ENCODE assay signal across 19 cellular contexts in genomic region chr3:50100956-50101845, GRCh38. TPM values are rescaled to one million over a fixed set of nuclear protein-coding genes. Genes with fewer than 3 reads are reported as not detected.
A peak's percentile ranks its signal among the peaks of the same experiment; 100 is the strongest.
DNase-seq lines count a peak whose midpoint lies in the region; ATAC-seq, FAIRE-seq and TF ChIP-seq lines count a peak whose summit lies in the region.
"Had no signal": no experiment of that assay in that cellular context is flagged by ENCODE, and none has a peak within 500 bp of the region (broad histone marks: within the 10 kb centered on the region; RNA-seq: fewer than 3 reads in every experiment).

No MANE protein-coding gene starts in this region.

- H3K27me3 Mint-ChIP-seq in activated T-cell treated with anti-CD3 and anti-CD28 coated beads, Interleukin-2, amount 50 U/mL, for 4 hours (ENCODE audit: low read depth) = no peaks in the 10 kb centered on the region
- H3K27me3 Mint-ChIP-seq: stimulated activated naive B cell treated with anti-CD40 and anti-IgM and Interleukin-4, amounts not matched to agents 10 μg/mL and 1 μg/mL and 100 μg/mL, for 72 hours had no signal

- no peak for TF ChIP-seq CTCF in HEK293 (tag by site-specific recombination; IDR thresholded peaks at IDR 0.05)
- no peak for TF ChIP-seq CTCF in cardiac fibroblast (IDR thresholded peaks at IDR 0.05; ENCODE audit: low read depth, low read length)
- no peak for TF ChIP-seq CTCF in omental fat pad (IDR thresholded peaks at IDR 0.05)

- H3K9me3 ChIP-seq in HEK293 (ENCODE audit: control insufficient read depth, insufficient read depth, low read depth, low read length) = no peaks in the 10 kb centered on the region
- H3K9me3 ChIP-seq: pancreas, SJCRH30, spleen, upper lobe of left lung had no signal

- H3K4me1 Mint-ChIP-seq in activated T-cell treated with anti-CD3 and anti-CD28 coated beads, Interleukin-2, amount 50 U/mL, for 4 hours (ENCODE audit: low read depth) = peaks cover 7% of the 10 kb centered on the region

- H3K9me3 Mint-ChIP-seq in activated T-cell treated with anti-CD3 and anti-CD28 coated beads, Interleukin-2, amount 50 U/mL, for 4 hours = no peaks in the 10 kb centered on the region
- H3K9me3 Mint-ChIP-seq: stimulated activated naive B cell treated with anti-CD40 and anti-IgM and Interleukin-4, amounts not matched to agents 10 μg/mL and 1 μg/mL and 100 μg/mL, for 72 hours had no signal

- 0 out of 2 replicates have a peak overlapping the region, but pooled peaks have one; percentile 4 for H3K27ac ChIP-seq in HEK293 (ENCODE audit: extremely low read depth, low read depth, low read length)
- H3K27ac ChIP-seq: pancreas, SJCRH30, spleen, upper lobe of left lung had no signal

- TF ChIP-seq POLR2A in GM12892 (IDR thresholded peaks at IDR 0.05; ENCODE audit: low read depth, low read length) = no peak; the same call in none of the 2 replicates

- H3K4me3 Mint-ChIP-seq in activated T-cell treated with anti-CD3 and anti-CD28 coated beads, Interleukin-2, amount 50 U/mL, for 4 hours = no peak overlapping the region
- H3K4me3 Mint-ChIP-seq: stimulated activated naive B cell treated with anti-CD40 and anti-IgM and Interleukin-4, amounts not matched to agents 10 μg/mL and 1 μg/mL and 100 μg/mL, for 72 hours had no signal

- DNase-seq in activated T-cell treated with anti-CD3 and anti-CD28 coated beads, Interleukin-2, amount 50 U/mL, for 4 hours = no peak
- no peak for DNase-seq in activated T-cell treated with anti-CD3 and anti-CD28 coated beads, Interleukin-2, amount 50 U/mL, for 48 hours
- DNase-seq in cardiac fibroblast (ENCODE audit: low read depth in 2 of 2) = peak; percentile 55 to 61
- peak; percentile 17 for DNase-seq in renal cortical epithelial cell (ENCODE audit: low read depth)
- no peak for DNase-seq in NCI-H187 treated with DMSO at 0.1 percent for 48 hours (lab: John Stamatoyannopoulos, UW)
- no peak for DNase-seq in GM12892 (ENCODE audit: insufficient read length)
- no peak for DNase-seq in omental fat pad (ENCODE audit: low spot score)
- DNase-seq: activated effector memory CD4-positive, alpha-beta T cell treated with Interleukin-2 at 50 U/mL for 16 hours; Calu3; effector CD8-positive, alpha-beta T cell; Karpas-422; NCI-H1417 treated with DMSO at 0.1 percent for 48 hours; NCI-H446; pancreas; SJCRH30; spleen; stimulated activated naive B cell treated with anti-CD40 and anti-IgM and Interleukin-4, amounts not matched to agents 10 μg/mL and 1 μg/mL and 100 μg/mL, for 72 hours; upper lobe of left lung had no signal

- peaks cover 77 to 97% of the 10 kb centered on the region in 2 experiments for H3K36me3 ChIP-seq in HEK293 (ENCODE audit: control insufficient read depth in 2 of 2, insufficient read depth in 1 of 2, low read length in 2 of 2)

- POLR2A ChIA-PET in HEK293 (lab: Yijun Ruan, JAX) = no interaction called here

- no peak for FAIRE-seq in GM12892 (lab: Jason Lieb, UNC)
- FAIRE-seq: pancreas had no signal

- ATAC-seq in activated T-cell treated with anti-CD3 and anti-CD28 coated beads, Interleukin-2, amount 50 U/mL, for 4 hours = peak; percentile 64 to 65
- no peak for ATAC-seq in omental fat pad (ENCODE audit: low FRiP score)
- ATAC-seq: pancreas; stimulated activated naive B cell treated with anti-CD40 and anti-IgM and Interleukin-4, amounts not matched to agents 10 μg/mL and 1 μg/mL and 100 μg/mL, for 72 hours had no signal

- CTCF ChIA-PET in HEK293 (lab: Yijun Ruan, JAX) = interaction anchor here (0.6 to 0.8 kb wide), 2 partner anchors 20 to 201 kb away, joined by 3 read pairs; no protein-coding TSS in a partner anchor

- no peaks in the 10 kb centered on the region for H3K4me1 ChIP-seq in HEK293 (ENCODE audit: control insufficient read depth, insufficient read depth, low read length)
- H3K4me1 ChIP-seq: pancreas, upper lobe of left lung had no signal

- H3K4me3 ChIP-seq in HEK293 (ENCODE audit: low read depth, low read length) = no peak overlapping the region
- H3K4me3 ChIP-seq in cardiac fibroblast (replicated peaks in 1 of 2; ENCODE audit: low read depth in 2 of 2, low read length in 2 of 2) = no peak overlapping the region
- H3K4me3 ChIP-seq: pancreas, SJCRH30, spleen, upper lobe of left lung had no signal

- peaks cover 52% of the 10 kb centered on the region for H3K36me3 Mint-ChIP-seq in activated T-cell treated with anti-CD3 and anti-CD28 coated beads, Interleukin-2, amount 50 U/mL, for 4 hours (ENCODE audit: insufficient read depth)

TF ChIP-seq in HEK293, 187 proteins besides CTCF, POLR2A, EP300 and RAD21:
- TF ChIP-seq ZNF26 (tag by site-specific recombination; IDR thresholded peaks at IDR 0.05) (no peak), ZNF398 (tag by site-specific recombination; IDR thresholded peaks at IDR 0.05) (no peak), ZNF138 (tag by site-specific recombination; IDR thresholded peaks at IDR 0.05; ENCODE audit: borderline replicate concordance) (no peak), ZXDB (tag by site-specific recombination; IDR thresholded peaks at IDR 0.05) (no peak), ZNF76 (tag by site-specific recombination; IDR thresholded peaks at IDR 0.05; ENCODE audit: borderline replicate concordance, low read depth) (no peak), PRDM6 (tag by site-specific recombination; IDR thresholded peaks at IDR 0.05) (no peak), MZF1 (tag by site-specific recombination; IDR thresholded peaks at IDR 0.05; ENCODE audit: borderline replicate concordance) (no peak), WT1 (tag by site-specific recombination; IDR thresholded peaks at IDR 0.05) (no peak), ZBTB1 (tag by site-specific recombination; IDR thresholded peaks at IDR 0.05) (no peak)

RNA-seq across cellular contexts. Expression of gene RBM5, which starts 12.5 kb away (rescaled TPM):
- total RNA-seq in activated T-cell treated with anti-CD3 and anti-CD28 coated beads, Interleukin-2, amount 50 U/mL, for 4 hours = 100 to 1,000 TPM in 2 of 3 donors, 10 to 100 TPM in 1; 96.6 to 122 (median 112) TPM
- 74.7 and 216 TPM in 2 replicates for total RNA-seq in renal cortical epithelial cell
- polyA plus RNA-seq in GM12892 (2012; ENCODE audit: missing spikeins) = 81.3 TPM
- total RNA-seq in omental fat pad = 100 to 1,000 TPM; 143 to 308 (median 190) TPM

RNA-seq across cellular contexts. Expression of gene SEMA3F, which starts 53.9 kb away (rescaled TPM):
- under 1 TPM; 0.19 to 0.24 (median 0.23) TPM for total RNA-seq in activated T-cell treated with anti-CD3 and anti-CD28 coated beads, Interleukin-2, amount 50 U/mL, for 4 hours
- 10.2 and 33.5 TPM in 2 replicates for total RNA-seq in renal cortical epithelial cell
- 0.42 TPM for polyA plus RNA-seq in GM12892 (2012; ENCODE audit: missing spikeins)
- 10 to 100 TPM; 18.3 to 46.2 (median 33.8) TPM for total RNA-seq in omental fat pad

Comparison
In these comparisons a context has a peak if more than half of its experiments do, and no peak if none do; other contexts are left out.
1. DNase-seq: peak in cardiac fibroblast (2 of 2) and renal cortical epithelial cell (single experiment); none in activated T-cell treated with anti-CD3 and anti-CD28 coated beads, Interleukin-2, amount 50 U/mL, for 4 hours (single experiment), activated T-cell treated with anti-CD3 and anti-CD28 coated beads, Interleukin-2, amount 50 U/mL, for 48 hours (0 of 2), NCI-H187 treated with DMSO at 0.1 percent for 48 hours (single experiment), GM12892 (single experiment) and omental fat pad (single experiment).